In genomic region chr13:57632276-57633140, GRCh38 we compare ENCODE assay signal across 8 cellular contexts. TPM values are rescaled to one million over a fixed set of nuclear protein-coding genes. Genes with fewer than 3 reads are reported as not detected.
DNase-seq lines count a peak whose midpoint lies in the region; ATAC-seq lines count a peak whose summit lies in the region.

No MANE protein-coding gene starts in this region.

- no peak for ATAC-seq in activated CD8-positive, alpha-beta T cell treated with anti-CD3 and anti-CD28 coated beads, Interleukin-2, amount 10 ng/mL, durations not matched to agents 7 days and 5 days
- ATAC-seq in left cardiac atrium (peak in 1 of 2 donors; percentile 2), GM19463 (IDR thresholded peaks at IDR 0.05; ENCODE audit: unreplicated experiment) (no peak), GM19397 (IDR thresholded peaks at IDR 0.05; ENCODE audit: unreplicated experiment) (no peak), HG03469 (IDR thresholded peaks at IDR 0.05; ENCODE audit: unreplicated experiment) (no peak)

- H3K4me3 Mint-ChIP-seq in activated CD8-positive, alpha-beta T cell treated with anti-CD3 and anti-CD28 coated beads, Interleukin-2, amount 10 ng/mL, durations not matched to agents 7 days and 5 days = peak overlapping the region; percentile 59

- peak; percentile 50 for DNase-seq in ELF-1 (ENCODE audit: low read depth, low spot score)
- DNase-seq in activated CD8-positive, alpha-beta T cell treated with anti-CD3 and anti-CD28 coated beads, Interleukin-2, amount 10 ng/mL, durations not matched to agents 7 days and 5 days = no peak
- DNase-seq in left cardiac atrium = peak; percentile 24
- peak; percentile 15 to 89 (median 30) for DNase-seq in posterior cingulate gyrus
- no peak for DNase-seq in NCI-H446 treated with DMSO at 0.1 percent for 48 hours (lab: John Stamatoyannopoulos, UW)

- peaks cover 28% of the 10 kb centered on the region for H3K4me1 Mint-ChIP-seq in activated CD8-positive, alpha-beta T cell treated with anti-CD3 and anti-CD28 coated beads, Interleukin-2, amount 10 ng/mL, durations not matched to agents 7 days and 5 days (ENCODE audit: low read depth)

- CTCF ChIA-PET in activated CD8-positive, alpha-beta T cell treated with anti-CD3 and anti-CD28 coated beads, Interleukin-2, amount 10 ng/mL, durations not matched to agents 7 days and 5 days (lab: Charles Lee) = no interaction called here

- POLR2A ChIA-PET in activated CD8-positive, alpha-beta T cell treated with anti-CD3 and anti-CD28 coated beads, Interleukin-2, amount 10 ng/mL, durations not matched to agents 7 days and 5 days (lab: Charles Lee) = no interaction called here

- H3K9me3 Mint-ChIP-seq in activated CD8-positive, alpha-beta T cell treated with anti-CD3 and anti-CD28 coated beads, Interleukin-2, amount 10 ng/mL, durations not matched to agents 7 days and 5 days (ENCODE audit: insufficient read depth) = peaks cover 11% of the 10 kb centered on the region

- peaks cover 52% of the 10 kb centered on the region for H3K27me3 Mint-ChIP-seq in activated CD8-positive, alpha-beta T cell treated with anti-CD3 and anti-CD28 coated beads, Interleukin-2, amount 10 ng/mL, durations not matched to agents 7 days and 5 days (ENCODE audit: low read depth)

- H3K36me3 Mint-ChIP-seq in activated CD8-positive, alpha-beta T cell treated with anti-CD3 and anti-CD28 coated beads, Interleukin-2, amount 10 ng/mL, durations not matched to agents 7 days and 5 days (ENCODE audit: low read depth) = peaks cover 18% of the 10 kb centered on the region

- intact Hi-C loops in left cardiac atrium (cut with DNase I) (no loop called here), posterior cingulate gyrus (cut with DNase I) (loop anchor here (5.0 kb wide), 1 partner anchor 85 kb away; no protein-coding TSS in a partner anchor)

- peak overlapping the region; percentile 58 for H3K27ac Mint-ChIP-seq in activated CD8-positive, alpha-beta T cell treated with anti-CD3 and anti-CD28 coated beads, Interleukin-2, amount 10 ng/mL, durations not matched to agents 7 days and 5 days

RNA-seq across cellular contexts. Expression of gene PCDH17, which starts 1.0 kb away (rescaled TPM):
- not detected for total RNA-seq in activated CD8-positive, alpha-beta T cell treated with anti-CD3 and anti-CD28 coated beads, Interleukin-2, amount 10 ng/mL, durations not matched to agents 7 days and 5 days
- total RNA-seq in left cardiac atrium = 1 to 10 TPM; 2.7 to 3.1 TPM

Comparison
In these comparisons a context has a peak if more than half of its experiments do, and no peak if none do; other contexts are left out.
1. DNase-seq: peak in ELF-1 (single experiment), left cardiac atrium (single experiment) and posterior cingulate gyrus (10 of 10); none in activated CD8-positive, alpha-beta T cell treated with anti-CD3 and anti-CD28 coated beads, Interleukin-2, amount 10 ng/mL, durations not matched to agents 7 days and 5 days (single experiment) and NCI-H446 treated with DMSO at 0.1 percent for 48 hours (single experiment).